ENCODE assay signal across 22 cellular contexts in the genomic region with DNA sequence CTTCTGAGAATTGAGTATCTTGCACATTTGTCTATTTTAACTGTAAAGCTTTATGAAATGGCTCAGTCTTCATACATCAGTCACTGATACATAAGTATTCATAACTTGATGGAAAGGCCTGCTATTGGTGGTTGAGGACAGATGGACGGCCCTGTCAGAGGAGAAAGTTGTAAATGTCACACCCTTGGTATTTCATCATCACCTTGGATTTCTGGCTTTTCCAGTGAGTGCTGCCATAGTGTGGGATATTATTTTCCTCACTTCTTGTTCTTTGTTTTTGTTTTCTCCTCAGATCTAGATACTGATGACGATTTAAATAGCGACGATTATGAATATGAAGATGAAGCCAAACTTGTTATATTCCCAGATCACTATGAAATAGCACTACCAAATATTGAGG.
"Had no signal": no experiment of that assay in that cellular context is flagged by ENCODE, and none has a peak within 500 bp of the region (broad histone marks: within the 10 kb centered on the region; RNA-seq: fewer than 3 reads in every experiment).

No MANE protein-coding gene starts in this region.

- H3K4me3 ChIP-seq: colonic mucosa, heart right ventricle, left ventricle myocardium inferior, lower lobe of right lung, sigmoid colon, skin epidermis, stomach, thoracic aorta, transverse colon had no signal

- H3K4me1 ChIP-seq: colonic mucosa, sigmoid colon, stomach, transverse colon had no signal

- H3K27ac ChIP-seq: colonic mucosa, heart right ventricle, left ventricle myocardium inferior, lower lobe of right lung, sigmoid colon, skin epidermis, stomach, thoracic aorta, transverse colon had no signal

- ATAC-seq: esophagus mucosa, heart right ventricle, left cardiac atrium, lower lobe of right lung, natural killer cell had no signal

- H3K36me3 ChIP-seq: colonic mucosa, thoracic aorta, transverse colon had no signal

- H3K9me3 ChIP-seq: colonic mucosa, heart right ventricle, left ventricle myocardium inferior, lower lobe of right lung, sigmoid colon, stomach, thoracic aorta, transverse colon had no signal

- FAIRE-seq: frontal cortex, keratinocyte had no signal

- DNase-seq: colonic mucosa; dermis blood vessel endothelial cell; effector CD4-positive, alpha-beta T cell; endodermal cell; heart right ventricle; hypothalamus; left cardiac atrium; left ventricle myocardium inferior; lower lobe of right lung; natural killer cell; sigmoid colon; stimulated activated CD4-positive, alpha-beta T cell treated with anti-CD3 and anti-CD28 coated beads, Interleukin-2, amount 100 ng/mL, for 24 hours; stimulated activated CD4-positive, alpha-beta T cell treated with anti-CD3 and anti-CD28 coated beads, Interleukin-4, amount 100 ng/mL, for 4 hours; stimulated activated naive CD4-positive, alpha-beta T cell; stomach; substantia nigra; transverse colon had no signal

- H3K27me3 ChIP-seq: colonic mucosa, heart right ventricle, sigmoid colon, stomach, transverse colon had no signal
